In genomic region chr6:43628392-43629103, GRCh38 we compare ENCODE assay signal across 1 cellular context.
TF ChIP-seq lines count a peak whose summit lies in the region.

No MANE protein-coding gene starts in this region.

TF ChIP-seq in K562, 482 proteins besides CTCF, POLR2A, EP300 and RAD21 (continued from another document and continues in another):
- TF ChIP-seq SOX6 (IDR thresholded peaks at IDR 0.05): peak; percentile 36; the same call in 1 of the 2 replicates
- no peak for TF ChIP-seq ELK1 (CRISPR knock-in tag; IDR thresholded peaks at IDR 0.05)
- peak; percentile 48 for TF ChIP-seq PRDM10 (IDR thresholded peaks at IDR 0.05; ENCODE audit: partially characterized antibody)
- peak; percentile 13; the same call in 1 of the 2 replicates for TF ChIP-seq JUND (IDR thresholded peaks at IDR 0.05; ENCODE audit: borderline replicate concordance, low read depth, low read length)
- TF ChIP-seq JUND (tag; IDR thresholded peaks at IDR 0.05; ENCODE audit: borderline replicate concordance, low read depth, low read length): peak; percentile 39; the same call in 2 of the 3 replicates
- peak; percentile 66 for TF ChIP-seq TAF1 (IDR thresholded peaks at IDR 0.05; ENCODE audit: control insufficient read depth, extremely low read depth, insufficient read depth, low read length, severe bottlenecking)
- TF ChIP-seq UBTF (IDR thresholded peaks at IDR 0.05; ENCODE audit: borderline replicate concordance in 1 of 2, low read depth in 2 of 2, low read length in 2 of 2): peak; percentile 68 to 84; a peak in 2 of 4 replicates
- TF ChIP-seq CC2D1A (IDR thresholded peaks at IDR 0.05): 0 out of 2 replicates have a peak, but pooled peaks have one; percentile 33
- TF ChIP-seq DLX4 (CRISPR knock-in tag; IDR thresholded peaks at IDR 0.05): no peak
- peak; percentile 73 for TF ChIP-seq ZBTB7A (IDR thresholded peaks at IDR 0.05; ENCODE audit: borderline replicate concordance, control insufficient read depth, low read depth, low read length)
- TF ChIP-seq KAT8 (IDR thresholded peaks at IDR 0.05; ENCODE audit: low read depth): no peak
- TF ChIP-seq TRIM24 (IDR thresholded peaks at IDR 0.05): peak in 1 of 2 experiments; percentile 51; a peak in 1 of 4 replicates
- TF ChIP-seq LEF1 (IDR thresholded peaks at IDR 0.05): peak; percentile 67; the same call in 1 of the 2 replicates
- TF ChIP-seq ELF4 (CRISPR knock-in tag; IDR thresholded peaks at IDR 0.05): peak; percentile 46; the same call in 1 of the 2 replicates
- TF ChIP-seq JUN (IDR thresholded peaks at IDR 0.05; ENCODE audit: borderline replicate concordance, low read depth, low read length): 0 out of 2 replicates have a peak, but pooled peaks have one; percentile 8
- TF ChIP-seq JUN (CRISPR knock-in tag; IDR thresholded peaks at IDR 0.05; ENCODE audit: borderline replicate concordance): no peak
- TF ChIP-seq MYC (IDR thresholded peaks at IDR 0.05; ENCODE audit: low read depth, low read length): no peak
- TF ChIP-seq MYC (CRISPR knock-in tag; IDR thresholded peaks at IDR 0.05; ENCODE audit: borderline replicate concordance, low read depth): peak; percentile 85; the same call in 1 of the 2 replicates
- TF ChIP-seq POLR3A (IDR thresholded peaks at IDR 0.05; ENCODE audit: borderline replicate concordance, extremely low read depth, insufficient read depth, insufficient read length): no peak
- 0 out of 2 replicates have a peak, but pooled peaks have one; percentile 8 for TF ChIP-seq ZNF239 (CRISPR knock-in tag; IDR thresholded peaks at IDR 0.05)
- TF ChIP-seq ZNF584 (CRISPR knock-in tag; IDR thresholded peaks at IDR 0.05; ENCODE audit: low read depth): no peak
- TF ChIP-seq BRD9 (IDR thresholded peaks at IDR 0.05; ENCODE audit: low read depth, partially characterized antibody): peak; percentile 95
- TF ChIP-seq PRMT5 (CRISPR knock-in tag; IDR thresholded peaks at IDR 0.05): 0 out of 2 replicates have a peak, but pooled peaks have one; percentile 26
- no peak for TF ChIP-seq ZNF740 (CRISPR knock-in tag; IDR thresholded peaks at IDR 0.05)
- TF ChIP-seq ZNF740 (tag; IDR thresholded peaks at IDR 0.05): peak in 1 of 2 experiments; percentile 30; a peak in 1 of 4 replicates
- TF ChIP-seq E2F5 (CRISPR knock-in tag; IDR thresholded peaks at IDR 0.05): peak; percentile 80; the same call in 1 of the 2 replicates
- no peak for TF ChIP-seq RBM39 (optimal IDR thresholded peaks at IDR 0.05; ENCODE audit: low read depth, low read length)
- peak; percentile 76 for TF ChIP-seq SMAD4 (CRISPR knock-in tag; conservative IDR thresholded peaks at IDR 0.05)
- peak; percentile 90 for TF ChIP-seq SUPT5H (IDR thresholded peaks at IDR 0.05)
- no peak; the same call in 1 of the 2 replicates for TF ChIP-seq EGR1 (conservative IDR thresholded peaks at IDR 0.05)
- TF ChIP-seq TOE1 (IDR thresholded peaks at IDR 0.05; ENCODE audit: borderline replicate concordance): peak; percentile 79
- TF ChIP-seq TOE1 (CRISPR knock-in tag; IDR thresholded peaks at IDR 0.05; ENCODE audit: borderline replicate concordance, low read depth): no peak; the same call in 1 of the 2 replicates
- TF ChIP-seq ZNF280A (IDR thresholded peaks at IDR 0.05; ENCODE audit: low read depth, partially characterized antibody): peak; percentile 10
- TF ChIP-seq ZFP1 (CRISPR knock-in tag; IDR thresholded peaks at IDR 0.05): no peak
- TF ChIP-seq SMAD1 (IDR thresholded peaks at IDR 0.05; ENCODE audit: low read depth, low read length, partially characterized antibody): peak; percentile 85
- TF ChIP-seq ZNF707 (CRISPR knock-in tag; conservative IDR thresholded peaks at IDR 0.05): no peak
- no peak for TF ChIP-seq ZZZ3 (IDR thresholded peaks at IDR 0.05)
- peak; percentile 0 for TF ChIP-seq RBM22 (IDR thresholded peaks at IDR 0.05; ENCODE audit: low read depth, low read length, poor library complexity, severe bottlenecking)
- peak; percentile 2 for TF ChIP-seq KDM5B (IDR thresholded peaks at IDR 0.05; ENCODE audit: insufficient replicate concordance, low read depth, low read length)
- no peak for TF ChIP-seq SAFB2 (IDR thresholded peaks at IDR 0.05; ENCODE audit: borderline replicate concordance, low read depth, low read length, severe bottlenecking)
- peak in 1 of 2 experiments; percentile 85; a peak in 1 of 4 replicates for TF ChIP-seq SRF (CRISPR knock-in tag; IDR thresholded peaks at IDR 0.05)
- TF ChIP-seq YY1 (IDR thresholded peaks at IDR 0.05; ENCODE audit: borderline replicate concordance in 1 of 3, control insufficient read depth in 1 of 3, extremely low read depth in 1 of 3, insufficient read depth in 3 of 3, insufficient read length in 1 of 3, insufficient replicate concordance in 2 of 3, low read depth in 1 of 3, low read length in 2 of 3): peak in 2 of 3 experiments; percentile 14 to 77
- TF ChIP-seq ZNF398 (CRISPR knock-in tag; IDR thresholded peaks at IDR 0.05): no peak
- TF ChIP-seq ZNF668 (CRISPR knock-in tag; IDR thresholded peaks at IDR 0.05): no peak; the same call in 1 of the 2 replicates
- peak; percentile 92 for TF ChIP-seq ERF (CRISPR knock-in tag; IDR thresholded peaks at IDR 0.05)
- peak; percentile 79 for TF ChIP-seq E2F3 (CRISPR knock-in tag; IDR thresholded peaks at IDR 0.05)
- TF ChIP-seq ETV1 (tag; conservative IDR thresholded peaks at IDR 0.05; ENCODE audit: low read depth): peak; percentile 96
- peak in 1 of 2 experiments; percentile 85; a peak in 2 of 4 replicates for TF ChIP-seq RCOR1 (IDR thresholded peaks at IDR 0.05; ENCODE audit: borderline replicate concordance in 1 of 2, low read depth in 2 of 2, low read length in 2 of 2)
- TF ChIP-seq TEAD4 (IDR thresholded peaks at IDR 0.05; ENCODE audit: low read length): peak; percentile 14; the same call in 1 of the 2 replicates
- no peak for TF ChIP-seq TEAD4 (CRISPR knock-in tag; IDR thresholded peaks at IDR 0.05; ENCODE audit: borderline replicate concordance)
